Comparison of ENCODE assay signal across 1 cellular context in the genomic region with DNA sequence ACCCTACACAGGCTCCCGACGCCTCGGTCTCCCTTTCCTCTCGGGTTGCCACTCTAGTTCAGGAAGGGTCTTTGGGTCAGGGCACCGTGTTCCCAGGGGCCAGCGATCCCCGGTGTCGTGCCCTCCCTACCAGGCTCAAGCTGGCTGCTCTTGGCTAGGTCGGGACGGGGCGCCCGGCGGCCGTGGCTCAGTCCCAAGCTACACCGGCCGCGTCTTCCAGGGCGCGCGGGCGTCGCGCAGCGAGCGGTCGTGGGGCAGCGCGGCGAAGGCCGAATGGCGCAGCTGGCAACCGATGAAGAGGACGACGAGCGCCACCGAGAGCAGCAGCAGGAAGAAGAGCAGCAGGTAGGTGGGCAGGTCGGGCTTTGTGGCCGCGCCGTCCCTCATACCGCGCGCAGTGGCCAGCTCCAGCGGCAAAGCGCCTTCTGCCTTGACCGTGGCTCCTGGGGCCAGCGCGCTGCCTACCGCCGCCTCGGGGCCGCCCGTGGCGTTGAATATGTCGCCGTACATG.
TF ChIP-seq lines count a peak whose summit lies in the region.

No MANE protein-coding gene starts in this region.

TF ChIP-seq in GM12878, 131 proteins besides CTCF, POLR2A, EP300 and RAD21:
- TF ChIP-seq BRCA1 (IDR thresholded peaks at IDR 0.05; ENCODE audit: low read depth, low read length) (no peak), SUPT20H (IDR thresholded peaks at IDR 0.05; ENCODE audit: borderline replicate concordance, control insufficient read depth, low read depth, low read length) (no peak), HDAC6 (IDR thresholded peaks at IDR 0.05; ENCODE audit: unreplicated experiment) (peak; percentile 24)
